Comparison of ENCODE assay signal across 24 cellular contexts in genomic region chr17:20787281-20787680, GRCh38.
"Had no signal": no experiment of that assay in that cellular context is flagged by ENCODE, and none has a peak within 500 bp of the region (broad histone marks: within the 10 kb centered on the region; RNA-seq: fewer than 3 reads in every experiment).

No MANE protein-coding gene starts in this region.

- H3K9me3 Mint-ChIP-seq: dendritic cell treated with granulocyte-macrophage colony-stimulating factor and Interleukin-4, amounts not matched to agents 40 ng/mL and 50 ng/mL, for 4 days; effector memory CD8-positive, alpha-beta T cell; endodermal cell; mesothelial cell of epicardium had no signal

- H3K36me3 Mint-ChIP-seq: mesothelial cell of epicardium had no signal

- H3K4me3 Mint-ChIP-seq: dendritic cell treated with granulocyte-macrophage colony-stimulating factor and Interleukin-4, amounts not matched to agents 40 ng/mL and 50 ng/mL, for 4 days; effector memory CD8-positive, alpha-beta T cell; endodermal cell; mesothelial cell of epicardium had no signal

- H3K9me3 ChIP-seq: colonic mucosa, esophagus squamous epithelium, gastrocnemius medialis, heart right ventricle, left lung, lower lobe of right lung, mucosa of descending colon had no signal

- H3K36me3 ChIP-seq: colonic mucosa, esophagus squamous epithelium, gastrocnemius medialis, heart right ventricle, left lung, lower lobe of right lung had no signal

- DNase-seq: colonic mucosa; cortex of kidney; effector CD8-positive, alpha-beta T cell; effector memory CD8-positive, alpha-beta T cell; endodermal cell; erythroblast; esophagus squamous epithelium; foreskin fibroblast; foreskin melanocyte; gastrocnemius medialis; glutamatergic neuron; head of caudate nucleus; heart right ventricle; hippocampal formation; left cardiac atrium; left lung; left ventricle myocardium superior; lower lobe of right lung; mesenchymal stem cell; mucosa of descending colon had no signal

- H3K4me3 ChIP-seq: colonic mucosa, esophagus squamous epithelium, gastrocnemius medialis, heart right ventricle, left lung, lower lobe of right lung, mucosa of descending colon had no signal

- H3K4me1 Mint-ChIP-seq: mesothelial cell of epicardium had no signal

- ATAC-seq: effector memory CD8-positive, alpha-beta T cell; esophagus mucosa; gastrocnemius medialis; heart right ventricle; left cardiac atrium; left lung; left ventricle myocardium superior; lower lobe of right lung; mucosa of descending colon had no signal

- H3K27ac Mint-ChIP-seq: dendritic cell treated with granulocyte-macrophage colony-stimulating factor and Interleukin-4, amounts not matched to agents 40 ng/mL and 50 ng/mL, for 4 days; endodermal cell; mesothelial cell of epicardium had no signal

- H3K4me1 ChIP-seq: colonic mucosa, esophagus squamous epithelium, gastrocnemius medialis, heart right ventricle, left lung, lower lobe of right lung had no signal

- H3K27ac ChIP-seq: colonic mucosa, epithelial cell of prostate, esophagus squamous epithelium, gastrocnemius medialis, heart right ventricle, left lung, lower lobe of right lung had no signal
